ENCODE assay signal across 8 cellular contexts in genomic region chr2:191617589-191617988, GRCh38.
DNase-seq lines count a peak whose midpoint lies in the region; ATAC-seq and TF ChIP-seq lines count a peak whose summit lies in the region.

No MANE protein-coding gene starts in this region.

- no peak for TF ChIP-seq POLR2A in thyroid gland (IDR thresholded peaks at IDR 0.05)

- H3K27ac ChIP-seq in thyroid gland (no peak overlapping the region), WERI-Rb-1 (no peak overlapping the region)

- no peaks in the 10 kb centered on the region for H3K27me3 Mint-ChIP-seq in osteocyte (ENCODE audit: unreplicated experiment)

- DNase-seq in RPMI8226: peak; percentile 81
- peak; percentile 55 for DNase-seq in effector CD4-positive, alpha-beta T cell
- DNase-seq in osteocyte (ENCODE audit: extremely low spot score, unreplicated experiment): no peak
- no peak for DNase-seq in thyroid gland
- DNase-seq in SK-N-DZ (ENCODE audit: low spot score): no peak
- no peak for DNase-seq in WERI-Rb-1

- no peak overlapping the region for H3K4me3 ChIP-seq in thyroid gland (replicated peaks in 1 of 3)
- H3K4me3 ChIP-seq in WERI-Rb-1 (ENCODE audit: low read depth, low read length): no peak overlapping the region

- H3K36me3 ChIP-seq in thyroid gland: no peaks in the 10 kb centered on the region
- H3K36me3 ChIP-seq in WERI-Rb-1: no peaks in the 10 kb centered on the region

- TF ChIP-seq CTCF in osteocyte (IDR thresholded peaks at IDR 0.05) (no peak), thyroid gland (IDR thresholded peaks at IDR 0.05) (no peak), WERI-Rb-1 (IDR thresholded peaks at IDR 0.05; ENCODE audit: low read depth, low read length) (no peak)

- ATAC-seq in GM18861 (IDR thresholded peaks at IDR 0.05; ENCODE audit: unreplicated experiment) (peak; percentile 93), HG02798 (IDR thresholded peaks at IDR 0.05; ENCODE audit: poor library complexity, unreplicated experiment) (peak; percentile 85)

- no peaks in the 10 kb centered on the region for H3K9me3 ChIP-seq in thyroid gland
- H3K9me3 ChIP-seq in WERI-Rb-1 (ENCODE audit: severe bottlenecking): no peaks in the 10 kb centered on the region

- no peaks in the 10 kb centered on the region for H3K27me3 ChIP-seq in thyroid gland
- H3K27me3 ChIP-seq in WERI-Rb-1 (ENCODE audit: insufficient read depth, low read depth, severe bottlenecking): no peaks in the 10 kb centered on the region

- WGBS in thyroid gland, 2 donors: 73 to 87% methylated on average over 4 of the region's 4 CpGs

- intact Hi-C loops in thyroid gland (cut with DNase I): no loop called here

- no peaks in the 10 kb centered on the region for H3K4me1 ChIP-seq in thyroid gland

- H3K9me3 Mint-ChIP-seq in osteocyte (ENCODE audit: unreplicated experiment): no peaks in the 10 kb centered on the region

- H3K27ac Mint-ChIP-seq in osteocyte (ENCODE audit: unreplicated experiment): no peak overlapping the region

- H3K4me3 Mint-ChIP-seq in osteocyte (ENCODE audit: unreplicated experiment): no peak overlapping the region

- H3K4me1 Mint-ChIP-seq in osteocyte (ENCODE audit: unreplicated experiment): peaks cover 9% of the 10 kb centered on the region

- H3K36me3 Mint-ChIP-seq in osteocyte (ENCODE audit: unreplicated experiment): no peaks in the 10 kb centered on the region

Comparison
In these comparisons a context has a peak if more than half of its experiments do, and no peak if none do; other contexts are left out.
1. DNase-seq: peak in RPMI8226 (single experiment) and effector CD4-positive, alpha-beta T cell (single experiment); none in osteocyte (single experiment), thyroid gland (0 of 2), SK-N-DZ (single experiment) and WERI-Rb-1 (single experiment).